In the genomic region with DNA sequence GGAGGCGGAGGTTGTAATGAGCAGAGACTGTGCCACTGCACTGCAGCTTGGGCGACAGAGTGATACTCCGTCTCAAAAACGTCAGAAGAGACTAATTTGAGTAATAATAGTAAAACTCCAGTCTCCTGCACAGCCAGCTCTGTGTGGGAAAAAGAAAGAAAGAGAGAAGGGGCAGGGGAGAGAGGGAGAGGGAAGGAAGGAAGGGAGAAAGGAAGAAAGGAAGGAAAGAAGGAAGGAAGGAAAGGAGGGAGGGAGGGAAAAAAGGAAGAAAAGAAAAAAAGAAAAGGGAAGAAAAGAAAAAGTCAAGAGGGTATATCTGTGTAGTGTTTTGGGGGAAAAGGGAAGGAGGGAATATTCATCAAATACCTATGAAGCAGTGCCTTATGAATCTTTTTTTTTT, we compare ENCODE assay signal across 6 cellular contexts. TPM values are rescaled to one million over a fixed set of nuclear protein-coding genes. Genes with fewer than 3 reads are reported as not detected.
"Had no signal": no experiment of that assay in that cellular context is flagged by ENCODE, and none has a peak within 500 bp of the region (broad histone marks: within the 10 kb centered on the region; RNA-seq: fewer than 3 reads in every experiment).

No MANE protein-coding gene starts in this region.

- ATAC-seq: GM23338 had no signal

- H3K27ac ChIP-seq: HL-60 had no signal

- DNase-seq: H9, HCEC 1CT, HFFc6, KG1 had no signal

- H3K4me3 ChIP-seq: GM23338 had no signal

- H3K4me2 ChIP-seq: GM23338 had no signal

- H2AFZ ChIP-seq: GM23338 had no signal

RNA-seq across cellular contexts. Expression of a gene that starts 29.5 kb away (rescaled TPM):
- total RNA-seq: HFFc6 had no signal
